Comparison of ENCODE assay signal across 1 cellular context in the genomic region with DNA sequence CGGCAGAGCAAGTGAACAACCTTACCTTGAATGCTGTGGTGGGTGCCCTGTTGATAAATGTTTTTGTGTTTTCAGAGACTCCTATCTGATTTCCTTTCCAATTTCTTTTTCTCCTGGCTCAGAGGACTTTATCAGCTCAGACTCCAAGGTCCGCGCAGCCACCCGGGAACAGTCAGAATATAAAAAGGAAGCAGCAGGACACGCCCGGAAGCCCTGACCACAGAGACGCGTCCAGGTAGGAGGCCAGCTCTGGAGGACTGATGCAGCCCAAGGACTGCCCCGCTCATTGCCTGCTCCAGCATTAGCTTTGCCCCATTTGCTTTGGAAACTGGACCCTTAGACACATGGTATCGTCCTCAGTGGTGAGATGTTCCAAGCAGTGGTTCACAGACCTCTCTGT.
TF ChIP-seq lines count a peak whose summit lies in the region.

No MANE protein-coding gene starts in this region.

TF ChIP-seq in K562, 482 proteins besides CTCF, POLR2A, EP300 and RAD21 (continued from another document):
- TF ChIP-seq, protein P1, sequence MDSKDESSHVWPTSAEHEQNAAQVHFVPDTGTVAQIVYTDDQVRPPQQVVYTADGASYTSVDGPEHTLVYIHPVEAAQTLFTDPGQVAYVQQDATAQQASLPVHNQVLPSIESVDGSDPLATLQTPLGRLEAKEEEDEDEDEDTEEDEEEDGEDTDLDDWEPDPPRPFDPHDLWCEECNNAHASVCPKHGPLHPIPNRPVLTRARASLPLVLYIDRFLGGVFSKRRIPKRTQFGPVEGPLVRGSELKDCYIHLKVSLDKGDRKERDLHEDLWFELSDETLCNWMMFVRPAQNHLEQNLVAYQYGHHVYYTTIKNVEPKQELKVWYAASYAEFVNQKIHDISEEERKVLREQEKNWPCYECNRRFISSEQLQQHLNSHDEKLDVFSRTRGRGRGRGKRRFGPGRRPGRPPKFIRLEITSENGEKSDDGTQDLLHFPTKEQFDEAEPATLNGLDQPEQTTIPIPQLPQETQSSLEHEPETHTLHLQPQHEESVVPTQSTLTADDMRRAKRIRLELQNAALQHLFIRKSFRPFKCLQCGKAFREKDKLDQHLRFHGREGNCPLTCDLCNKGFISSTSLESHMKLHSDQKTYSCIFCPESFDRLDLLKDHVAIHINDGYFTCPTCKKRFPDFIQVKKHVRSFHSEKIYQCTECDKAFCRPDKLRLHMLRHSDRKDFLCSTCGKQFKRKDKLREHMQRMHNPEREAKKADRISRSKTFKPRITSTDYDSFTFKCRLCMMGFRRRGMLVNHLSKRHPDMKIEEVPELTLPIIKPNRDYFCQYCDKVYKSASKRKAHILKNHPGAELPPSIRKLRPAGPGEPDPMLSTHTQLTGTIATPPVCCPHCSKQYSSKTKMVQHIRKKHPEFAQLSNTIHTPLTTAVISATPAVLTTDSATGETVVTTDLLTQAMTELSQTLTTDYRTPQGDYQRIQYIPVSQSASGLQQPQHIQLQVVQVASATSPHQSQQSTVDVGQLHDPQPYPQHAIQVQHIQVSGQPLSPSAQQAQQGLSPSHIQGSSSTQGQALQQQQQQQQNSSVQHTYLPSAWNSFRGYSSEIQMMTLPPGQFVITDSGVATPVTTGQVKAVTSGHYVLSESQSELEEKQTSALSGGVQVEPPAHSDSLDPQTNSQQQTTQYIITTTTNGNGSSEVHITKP (IDR thresholded peaks at IDR 0.05; ENCODE audit: partially characterized antibody), result peak; percentile 39
- TF ChIP-seq, protein P2, sequence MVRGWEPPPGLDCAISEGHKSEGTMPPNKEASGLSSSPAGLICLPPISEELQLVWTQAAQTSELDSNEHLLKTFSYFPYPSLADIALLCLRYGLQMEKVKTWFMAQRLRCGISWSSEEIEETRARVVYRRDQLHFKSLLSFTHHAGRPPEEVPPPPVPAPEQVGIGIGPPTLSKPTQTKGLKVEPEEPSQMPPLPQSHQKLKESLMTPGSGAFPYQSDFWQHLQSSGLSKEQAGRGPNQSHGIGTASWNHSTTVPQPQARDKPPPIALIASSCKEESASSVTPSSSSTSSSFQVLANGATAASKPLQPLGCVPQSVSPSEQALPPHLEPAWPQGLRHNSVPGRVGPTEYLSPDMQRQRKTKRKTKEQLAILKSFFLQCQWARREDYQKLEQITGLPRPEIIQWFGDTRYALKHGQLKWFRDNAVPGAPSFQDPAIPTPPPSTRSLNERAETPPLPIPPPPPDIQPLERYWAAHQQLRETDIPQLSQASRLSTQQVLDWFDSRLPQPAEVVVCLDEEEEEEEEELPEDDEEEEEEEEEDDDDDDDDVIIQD (CRISPR knock-in tag; IDR thresholded peaks at IDR 0.05), result no peak
